In genomic region chr2:160377204-160377995, GRCh38 we compare ENCODE assay signal across 12 cellular contexts.
A peak's percentile ranks its signal among the peaks of the same experiment; 100 is the strongest.
DNase-seq lines count a peak whose midpoint lies in the region; ATAC-seq and TF ChIP-seq lines count a peak whose summit lies in the region.
"Had no signal": no experiment of that assay in that cellular context is flagged by ENCODE, and none has a peak within 500 bp of the region (broad histone marks: within the 10 kb centered on the region; RNA-seq: fewer than 3 reads in every experiment).

No MANE protein-coding gene starts in this region.

- peak overlapping the region; percentile 53 for H3K27ac Mint-ChIP-seq in Caco-2 (ENCODE audit: unreplicated experiment)

- ATAC-seq in GM19467 (IDR thresholded peaks at IDR 0.05; ENCODE audit: unreplicated experiment): no peak

- H3K4me3 ChIP-seq in Caco-2 (ENCODE audit: low read depth, low read length) (no peak overlapping the region), OCI-LY3 (ENCODE audit: low read length) (no peak overlapping the region), fibroblast of lung (replicated peaks in 1 of 4; ENCODE audit: control extremely low read depth in 1 of 4, insufficient read depth in 1 of 4, low read depth in 3 of 4, low read length in 4 of 4) (no peak overlapping the region), neutrophil (ENCODE audit: low read depth in 1 of 2, low read length in 1 of 2) (no peak overlapping the region)
- H3K4me3 ChIP-seq: thoracic aorta had no signal

- peaks cover 32% of the 10 kb centered on the region for H3K4me1 Mint-ChIP-seq in Caco-2 (ENCODE audit: low read depth, unreplicated experiment)

- H3K9me3 ChIP-seq in Caco-2 (no peaks in the 10 kb centered on the region), OCI-LY3 (ENCODE audit: insufficient read depth, low read length) (no peaks in the 10 kb centered on the region), fibroblast of lung (ENCODE audit: control insufficient read depth, insufficient read depth, low read depth, low read length) (no peaks in the 10 kb centered on the region), neutrophil (no peaks in the 10 kb centered on the region)
- H3K9me3 ChIP-seq: thoracic aorta had no signal

- peaks cover 19% of the 10 kb centered on the region for H3K36me3 Mint-ChIP-seq in Caco-2 (ENCODE audit: insufficient read depth, unreplicated experiment)

- H3K4me1 ChIP-seq in Caco-2 (0 out of 2 replicates have a peak, but pooled peaks cover 6% of the 10 kb centered on the region), OCI-LY3 (ENCODE audit: low read length) (peaks cover 20% of the 10 kb centered on the region), fibroblast of lung (ENCODE audit: control insufficient read depth, extremely low read depth, insufficient read depth, low read length) (peaks cover 35% of the 10 kb centered on the region), neutrophil (ENCODE audit: control insufficient read depth in 1 of 2, insufficient read depth in 1 of 2, low read depth in 1 of 2, low read length in 1 of 2) (peaks cover 100% of the 10 kb centered on the region in 2 experiments)

- H3K27ac ChIP-seq in OCI-LY3 (ENCODE audit: low read length): no peak overlapping the region
- H3K27ac ChIP-seq in fibroblast of lung (ENCODE audit: insufficient read depth, low read length): peak overlapping the region; percentile 87
- peak overlapping the region; percentile 65 for H3K27ac ChIP-seq in neutrophil

- no peak overlapping the region for H3K4me3 Mint-ChIP-seq in Caco-2 (ENCODE audit: unreplicated experiment)

- no peaks in the 10 kb centered on the region; the same call in 1 of the 2 replicates for H3K36me3 ChIP-seq in Caco-2 (ENCODE audit: control insufficient read depth, insufficient read depth, low read length)
- H3K36me3 ChIP-seq in OCI-LY3 (replicated peaks; ENCODE audit: low read depth, low read length): no peaks in the 10 kb centered on the region
- no peaks in the 10 kb centered on the region for H3K36me3 ChIP-seq in fibroblast of lung (ENCODE audit: control insufficient read depth, insufficient read depth, low read length)
- H3K36me3 ChIP-seq in neutrophil: no peaks in the 10 kb centered on the region
- H3K36me3 ChIP-seq: thoracic aorta had no signal

- intact Hi-C loops in Caco-2 (cut with micrococcal nuclease; ENCODE audit: unreplicated experiment): no loop called here

- BruUV-seq in Caco-2 (replicated peaks; lab: Mats Ljungman, UMichigan): no TSS peak

- H3K9me3 Mint-ChIP-seq in Caco-2 (ENCODE audit: unreplicated experiment): no peaks in the 10 kb centered on the region

- H4K20me1 ChIP-seq in OCI-LY3 (ENCODE audit: insufficient read depth, low read length) (no peaks in the 10 kb centered on the region), fibroblast of lung (ENCODE audit: control insufficient read depth, extremely low read depth, insufficient read depth, low read length) (no peaks in the 10 kb centered on the region)

- H3K4me2 ChIP-seq in OCI-LY3 (ENCODE audit: low read length) (peak overlapping the region; percentile 40), fibroblast of lung (ENCODE audit: extremely low read depth, insufficient read depth, low read length) (no peak overlapping the region)

- H3K79me2 ChIP-seq in OCI-LY3 (ENCODE audit: low read length) (no peaks in the 10 kb centered on the region), fibroblast of lung (ENCODE audit: control insufficient read depth, insufficient read depth, low read length) (peaks cover 92% of the 10 kb centered on the region)

- TF ChIP-seq CTCF in Caco-2 (IDR thresholded peaks at IDR 0.05; ENCODE audit: insufficient read depth in 1 of 2, low read depth in 1 of 2, low read length in 1 of 2, severe bottlenecking in 1 of 2, unreplicated experiment in 1 of 2) (peak; percentile 19 to 25), OCI-LY3 (IDR thresholded peaks at IDR 0.05; ENCODE audit: low read depth, low read length) (peak; percentile 52), fibroblast of lung (conservative IDR thresholded peaks at IDR 0.05 in 1 of 2, IDR thresholded peaks at IDR 0.05 in 1 of 2; ENCODE audit: low read depth in 1 of 2, low read length in 2 of 2) (peak in 1 of 2 donors; percentile 4), neutrophil (IDR thresholded peaks at IDR 0.05) (no peak)

- H3K27me3 ChIP-seq in Caco-2 (replicated peaks; ENCODE audit: control insufficient read depth, insufficient read depth, low read length) (no peaks in the 10 kb centered on the region), OCI-LY3 (ENCODE audit: low read depth, low read length) (no peaks in the 10 kb centered on the region), fibroblast of lung (ENCODE audit: control insufficient read depth, insufficient read depth, low read length) (no peaks in the 10 kb centered on the region), neutrophil (no peaks in the 10 kb centered on the region)

- H3K9ac ChIP-seq in OCI-LY3 (ENCODE audit: low read length) (no peak overlapping the region), fibroblast of lung (ENCODE audit: insufficient read depth, low read length) (no peak overlapping the region)

- DNase-seq in Caco-2 (no peak), fibroblast of lung (ENCODE audit: low read depth in 2 of 2) (peak; percentile 50 to 69), NCI-H146 treated with DMSO at 0.1 percent for 48 hours (lab: John Stamatoyannopoulos, UW; ENCODE audit: unreplicated experiment) (no peak), iPS-NIHi7 (ENCODE audit: extremely low spot score) (no peak), T1000 (lab: John Stamatoyannopoulos, UW) (no peak)
- DNase-seq: activated effector memory CD4-positive, alpha-beta T cell treated with Interleukin-2 at 50 U/mL for 16 hours; COR-L47; stimulated activated CD4-positive, alpha-beta T cell treated with anti-CD3 and anti-CD28 coated beads, Interleukin-1b, Interleukin-23, amount 100 ng/mL, for 48 hours had no signal

- CTCF ChIA-PET in Caco-2 (lab: Charles Lee): interaction anchor here (1.4 kb wide), 1 partner anchor 53 kb away, joined by 7 read pairs; no protein-coding TSS in a partner anchor

- POLR2A ChIA-PET in Caco-2 (lab: Charles Lee): interaction anchor here (0.6 kb wide), 1 partner anchor 31 kb away, joined by 4 read pairs; no protein-coding TSS in a partner anchor

- no peak overlapping the region for H2AFZ ChIP-seq in OCI-LY3 (ENCODE audit: low read depth, low read length)
- no peak overlapping the region for H2AFZ ChIP-seq in fibroblast of lung (ENCODE audit: low read length)

- H3K27me3 Mint-ChIP-seq in Caco-2 (ENCODE audit: insufficient read depth, unreplicated experiment): no peaks in the 10 kb centered on the region

Comparison
In these comparisons a context has a peak if more than half of its experiments do, and no peak if none do; other contexts are left out.
1. DNase-seq: peak in fibroblast of lung (2 of 2); none in Caco-2 (0 of 2), NCI-H146 treated with DMSO at 0.1 percent for 48 hours (single experiment), iPS-NIHi7 (single experiment) and T1000 (single experiment).